In the genomic region with DNA sequence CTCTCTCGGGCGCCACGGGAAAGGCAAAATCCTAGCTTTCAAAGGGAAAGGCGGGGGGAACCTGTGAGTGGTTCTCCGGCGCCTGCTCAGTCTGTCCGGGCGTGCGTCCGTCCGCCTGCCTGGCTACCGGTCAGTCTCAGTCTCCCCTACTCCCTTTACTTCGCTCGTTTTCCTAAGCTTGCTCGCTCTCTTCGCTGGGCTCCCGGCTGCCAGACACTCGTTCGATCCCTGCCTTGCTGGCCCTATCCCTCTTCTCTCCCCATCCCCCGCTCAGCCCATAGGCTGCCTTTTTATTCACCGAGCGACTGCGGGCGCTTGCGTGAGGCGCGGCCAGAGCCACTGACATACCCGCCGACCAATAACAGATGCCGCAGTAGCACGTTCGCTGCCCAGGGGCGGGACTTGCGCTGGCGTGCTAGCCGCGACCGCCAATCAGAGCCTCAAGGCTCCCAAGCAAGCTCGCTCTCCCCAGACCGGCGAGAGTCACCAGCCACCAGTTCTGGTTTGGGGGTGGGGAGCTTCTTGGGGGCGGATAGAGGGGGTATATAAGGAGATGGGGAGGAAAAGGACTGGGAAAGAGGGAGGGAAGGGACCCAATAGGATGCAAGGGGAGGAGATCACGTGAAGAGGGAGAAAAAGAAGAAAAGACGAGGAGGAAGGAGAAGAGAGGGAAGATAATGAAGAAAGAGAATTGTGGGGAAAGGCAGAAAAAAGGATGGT, we compare ENCODE assay signal across 8 cellular contexts.
DNase-seq lines count a peak whose midpoint lies in the region; ATAC-seq, FAIRE-seq and TF ChIP-seq lines count a peak whose summit lies in the region.

No MANE protein-coding gene starts in this region.

- ATAC-seq in GM19023 (IDR thresholded peaks at IDR 0.05; ENCODE audit: unreplicated experiment) (peak; percentile 95), HG03196 (IDR thresholded peaks at IDR 0.05; ENCODE audit: unreplicated experiment) (peak; percentile 97)
- peak; percentile 98 for ATAC-seq in activated CD4-positive, CD25-positive, alpha-beta regulatory T cell treated with anti-CD3 and anti-CD28 coated beads, Interleukin-2, amount 50 U/mL, for 24 hours

- DNase-seq in AG09309 (ENCODE audit: low read depth) (peak; percentile 74), NCI-H345 treated with DMSO at 0.1 percent for 48 hours (lab: John Stamatoyannopoulos, UW; ENCODE audit: unreplicated experiment) (peak; percentile 32), cerebellar cortex (ENCODE audit: low spot score) (peak; percentile 95)
- peak; percentile 71 to 72 for DNase-seq in stimulated activated CD4-positive, alpha-beta T cell treated with anti-CD3 and anti-CD28 coated beads, Interleukin-12 subunit alpha, Interleukin-12 subunit beta, amount 100 ng/mL, for 24 hours (ENCODE audit: low read depth in 2 of 2)

- TF ChIP-seq CTCF in AG09309 (IDR thresholded peaks at IDR 0.05; ENCODE audit: control insufficient read depth, insufficient read depth, low read depth, low read length, missing control alignments): no peak

- FAIRE-seq in islet of Langerhans (lab: Jason Lieb, UNC): peak; percentile 65

- peak overlapping the region; percentile 66 for H3K4me3 ChIP-seq in AG09309 (ENCODE audit: control insufficient read depth, low read depth, low read length)

Comparison
In these comparisons a context has a peak if more than half of its experiments do, and no peak if none do; other contexts are left out.
1. Peak in every context shown above with its lines: DNase-seq, ATAC-seq and H3K4me3 ChIP-seq.
2. DNase-seq: peak in every context shown above with its lines; median percentile 95 in cerebellar cortex; 74 in AG09309; 72 in stimulated activated CD4-positive, alpha-beta T cell treated with anti-CD3 and anti-CD28 coated beads, Interleukin-12 subunit alpha, Interleukin-12 subunit beta, amount 100 ng/mL, for 24 hours; 32 in NCI-H345 treated with DMSO at 0.1 percent for 48 hours.